15 cellular contexts compared by ENCODE assay signal in the genomic region with DNA sequence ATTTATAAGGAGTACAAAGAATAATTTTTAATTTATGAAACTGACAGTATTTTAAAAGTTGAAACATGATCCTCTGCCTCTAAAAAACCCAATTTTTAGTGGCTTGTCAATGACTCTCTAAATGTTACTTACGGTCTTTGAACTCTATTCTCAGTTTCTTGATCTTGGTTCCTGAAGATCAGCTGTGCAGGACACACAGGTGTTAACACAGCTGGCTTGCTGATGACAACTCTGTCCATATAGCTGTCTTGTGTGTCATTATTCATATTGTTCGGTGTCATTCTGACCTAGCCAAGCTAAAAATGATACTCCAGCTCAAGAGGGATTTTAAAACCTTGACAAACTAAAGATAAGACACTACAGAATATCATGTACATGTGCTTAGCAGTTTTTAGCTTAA.
DNase-seq lines count a peak whose midpoint lies in the region; ATAC-seq and TF ChIP-seq lines count a peak whose summit lies in the region.
"Had no signal": no experiment of that assay in that cellular context is flagged by ENCODE, and none has a peak within 500 bp of the region (broad histone marks: within the 10 kb centered on the region; RNA-seq: fewer than 3 reads in every experiment).

No MANE protein-coding gene starts in this region.

- H3K9me3 ChIP-seq in MM.1S (replicated peaks; ENCODE audit: insufficient read depth, low read length), result no peaks in the 10 kb centered on the region
- H3K9me3 ChIP-seq: Caco-2 had no signal

- H3K36me3 ChIP-seq in MM.1S (replicated peaks; ENCODE audit: insufficient read depth, low read length), result no peaks in the 10 kb centered on the region

- ATAC-seq in GM21529 (IDR thresholded peaks at IDR 0.05; ENCODE audit: unreplicated experiment) (peak; percentile 65), HG02885 (IDR thresholded peaks at IDR 0.05; ENCODE audit: poor library complexity, unreplicated experiment) (peak; percentile 48), HG03135 (IDR thresholded peaks at IDR 0.05; ENCODE audit: unreplicated experiment) (no peak)
- ATAC-seq: K562 had no signal

- H3F3A ChIP-seq in MM.1S (ENCODE audit: insufficient read depth, low read length), result no peaks in the 10 kb centered on the region

- H3K9ac ChIP-seq in MM.1S (ENCODE audit: low read length), result 0 out of 2 replicates have a peak overlapping the region, but pooled peaks have one; percentile 25

- peaks cover 9% of the 10 kb centered on the region for H3K4me1 ChIP-seq in MM.1S (ENCODE audit: low read length)
- H3K4me1 ChIP-seq: Caco-2 had no signal

- no peak for TF ChIP-seq CTCF in MM.1S (IDR thresholded peaks at IDR 0.05; ENCODE audit: low read length)

- no peaks in the 10 kb centered on the region for H4K20me1 ChIP-seq in MM.1S (ENCODE audit: insufficient read depth, low read length)

- H3K4me3 ChIP-seq in MM.1S (ENCODE audit: low read length), result no peak overlapping the region
- H3K4me3 ChIP-seq: K562 had no signal

- H3K27ac ChIP-seq in MM.1S (ENCODE audit: low read length), result no peak overlapping the region; the same call in 1 of the 2 replicates

- no peaks in the 10 kb centered on the region for H3K79me2 ChIP-seq in MM.1S (ENCODE audit: low read length)

- no peaks in the 10 kb centered on the region for H3K9me2 ChIP-seq in MM.1S (replicated peaks; ENCODE audit: insufficient read depth, low read length)

- peak; percentile 68 for DNase-seq in MM.1S
- DNase-seq in myocyte (ENCODE audit: low read depth), result peak; percentile 7
- DNase-seq in amniotic stem cell (lab: John Stamatoyannopoulos, UW), result no peak
- no peak for DNase-seq in cerebellar nuclear complex (lab: John Stamatoyannopoulos, UW)
- DNase-seq: Caco-2; CD4-positive, CD25-positive, alpha-beta regulatory T cell; HFFc6; MV-4-11; NCI-H1436 treated with DMSO at 0.1 percent for 48 hours; NCI-H2029 treated with DMSO at 0.1 percent for 48 hours; SIG-M5 had no signal

- peak overlapping the region; percentile 54; the same call in 1 of the 2 replicates for H3K4me2 ChIP-seq in MM.1S (ENCODE audit: low read depth, low read length)

- no peaks in the 10 kb centered on the region for H3K27me3 ChIP-seq in MM.1S (replicated peaks; ENCODE audit: insufficient read depth, low read length)

- no peak overlapping the region for H2AFZ ChIP-seq in MM.1S (ENCODE audit: low read length)

Comparison
In these comparisons a context has a peak if more than half of its experiments do, and no peak if none do; other contexts are left out.
1. DNase-seq: peak in MM.1S (single experiment) and myocyte (single experiment); none in amniotic stem cell (single experiment) and cerebellar nuclear complex (0 of 2).